1 cellular context compared by ENCODE assay signal in the genomic region with DNA sequence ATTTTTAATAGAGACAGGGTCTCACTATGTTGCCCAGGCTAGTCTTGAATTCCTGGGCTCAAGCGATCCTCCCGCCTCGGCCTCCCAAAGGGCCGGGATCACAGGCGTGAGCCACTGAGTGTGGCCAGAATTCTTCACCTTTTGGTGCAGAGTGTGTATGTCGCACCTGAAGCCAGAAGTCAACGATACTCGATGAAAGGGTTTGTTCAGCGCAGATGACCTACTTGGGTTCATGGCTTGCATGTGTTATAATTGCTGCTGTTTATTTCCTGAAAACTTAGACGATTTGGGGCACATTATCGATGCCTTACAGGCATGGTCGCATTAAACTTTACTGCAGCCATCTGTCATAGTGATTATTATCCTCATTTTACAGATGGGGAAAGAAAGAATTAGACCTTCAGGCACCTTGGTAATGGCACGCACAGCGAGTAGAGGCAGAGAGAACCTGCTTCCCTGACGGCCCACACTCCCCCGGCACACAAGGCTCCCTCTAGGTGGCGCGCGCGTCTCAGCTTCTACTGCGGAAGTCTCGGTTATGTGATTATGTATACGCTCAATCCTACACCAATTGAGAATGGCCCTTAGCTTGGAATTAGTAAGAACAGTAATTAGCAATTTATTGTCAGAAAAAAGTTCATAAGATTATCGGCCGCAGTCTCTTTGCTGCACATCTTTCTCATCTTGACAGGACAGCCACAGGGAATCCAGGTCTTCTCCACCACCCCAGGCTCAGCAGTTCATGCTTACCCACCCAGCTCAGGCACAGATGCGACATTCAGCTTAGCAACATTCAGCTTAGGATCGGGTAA.
TF ChIP-seq lines count a peak whose summit lies in the region.

No MANE protein-coding gene starts in this region.

TF ChIP-seq in HepG2, 621 proteins besides CTCF, POLR2A, EP300 and RAD21 (continued from another document and continues in another):
- peak; percentile 98 for TF ChIP-seq XRCC5 (optimal IDR thresholded peaks at IDR 0.05; ENCODE audit: low read length)
- peak; percentile 71 for TF ChIP-seq ZMYM4 (CRISPR knock-in tag; IDR thresholded peaks at IDR 0.05)
- TF ChIP-seq ZNF607 (CRISPR knock-in tag; IDR thresholded peaks at IDR 0.05; ENCODE audit: borderline replicate concordance) = 0 out of 2 replicates have a peak, but pooled peaks have one; percentile 45
- TF ChIP-seq CCAR2 (optimal IDR thresholded peaks at IDR 0.05; ENCODE audit: low read depth, low read length) = peak; percentile 74
- TF ChIP-seq ZNF124 (CRISPR knock-in tag; IDR thresholded peaks at IDR 0.05) = peak; percentile 42; the same call in 1 of the 2 replicates
- TF ChIP-seq, protein P1, sequence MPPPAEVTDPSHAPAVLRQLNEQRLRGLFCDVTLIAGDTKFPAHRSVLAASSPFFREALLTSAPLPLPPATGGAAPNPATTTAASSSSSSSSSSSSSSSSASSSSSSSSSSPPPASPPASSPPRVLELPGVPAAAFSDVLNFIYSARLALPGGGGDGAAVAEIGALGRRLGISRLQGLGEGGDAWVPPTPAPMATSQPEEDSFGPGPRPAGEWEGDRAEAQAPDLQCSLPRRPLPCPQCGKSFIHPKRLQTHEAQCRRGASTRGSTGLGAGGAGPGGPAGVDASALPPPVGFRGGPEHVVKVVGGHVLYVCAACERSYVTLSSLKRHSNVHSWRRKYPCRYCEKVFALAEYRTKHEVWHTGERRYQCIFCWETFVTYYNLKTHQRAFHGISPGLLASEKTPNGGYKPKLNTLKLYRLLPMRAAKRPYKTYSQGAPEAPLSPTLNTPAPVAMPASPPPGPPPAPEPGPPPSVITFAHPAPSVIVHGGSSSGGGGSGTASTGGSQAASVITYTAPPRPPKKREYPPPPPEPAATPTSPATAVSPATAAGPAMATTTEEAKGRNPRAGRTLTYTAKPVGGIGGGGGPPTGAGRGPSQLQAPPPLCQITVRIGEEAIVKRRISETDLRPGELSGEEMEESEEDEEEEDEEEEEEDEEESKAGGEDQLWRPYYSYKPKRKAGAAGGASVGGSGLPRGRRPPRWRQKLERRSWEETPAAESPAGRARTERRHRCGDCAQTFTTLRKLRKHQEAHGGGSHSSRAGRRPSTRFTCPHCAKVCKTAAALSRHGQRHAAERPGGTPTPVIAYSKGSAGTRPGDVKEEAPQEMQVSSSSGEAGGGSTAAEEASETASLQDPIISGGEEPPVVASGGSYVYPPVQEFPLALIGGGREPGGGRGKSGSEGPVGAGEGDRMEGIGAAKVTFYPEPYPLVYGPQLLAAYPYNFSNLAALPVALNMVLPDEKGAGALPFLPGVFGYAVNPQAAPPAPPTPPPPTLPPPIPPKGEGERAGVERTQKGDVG (CRISPR knock-in tag; IDR thresholded peaks at IDR 0.05; ENCODE audit: borderline replicate concordance) = 0 out of 2 replicates have a peak, but pooled peaks have one; percentile 40
- TF ChIP-seq ZNF713 (CRISPR knock-in tag; IDR thresholded peaks at IDR 0.05) = peak; percentile 57; the same call in 1 of the 2 replicates
- TF ChIP-seq, protein P2, sequence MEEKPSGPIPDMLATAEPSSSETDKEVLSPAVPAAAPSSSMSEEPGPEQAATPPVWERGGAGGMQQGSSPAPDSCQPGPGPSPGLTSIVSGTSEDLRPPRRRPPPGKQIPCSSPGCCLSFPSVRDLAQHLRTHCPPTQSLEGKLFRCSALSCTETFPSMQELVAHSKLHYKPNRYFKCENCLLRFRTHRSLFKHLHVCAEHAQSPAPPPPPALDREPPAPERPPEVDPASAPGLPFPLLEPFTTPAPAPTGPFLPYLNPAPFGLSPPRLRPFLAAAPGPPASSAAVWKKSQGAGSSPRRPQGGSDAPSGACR (CRISPR knock-in tag; IDR thresholded peaks at IDR 0.05) = peak; percentile 50; the same call in 1 of the 2 replicates
- TF ChIP-seq, protein P3, sequence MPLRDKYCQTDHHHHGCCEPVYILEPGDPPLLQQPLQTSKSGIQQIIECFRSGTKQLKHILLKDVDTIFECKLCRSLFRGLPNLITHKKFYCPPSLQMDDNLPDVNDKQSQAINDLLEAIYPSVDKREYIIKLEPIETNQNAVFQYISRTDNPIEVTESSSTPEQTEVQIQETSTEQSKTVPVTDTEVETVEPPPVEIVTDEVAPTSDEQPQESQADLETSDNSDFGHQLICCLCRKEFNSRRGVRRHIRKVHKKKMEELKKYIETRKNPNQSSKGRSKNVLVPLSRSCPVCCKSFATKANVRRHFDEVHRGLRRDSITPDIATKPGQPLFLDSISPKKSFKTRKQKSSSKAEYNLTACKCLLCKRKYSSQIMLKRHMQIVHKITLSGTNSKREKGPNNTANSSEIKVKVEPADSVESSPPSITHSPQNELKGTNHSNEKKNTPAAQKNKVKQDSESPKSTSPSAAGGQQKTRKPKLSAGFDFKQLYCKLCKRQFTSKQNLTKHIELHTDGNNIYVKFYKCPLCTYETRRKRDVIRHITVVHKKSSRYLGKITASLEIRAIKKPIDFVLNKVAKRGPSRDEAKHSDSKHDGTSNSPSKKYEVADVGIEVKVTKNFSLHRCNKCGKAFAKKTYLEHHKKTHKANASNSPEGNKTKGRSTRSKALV (CRISPR knock-in tag; IDR thresholded peaks at IDR 0.05) = peak; percentile 54; the same call in 1 of the 2 replicates
- TF ChIP-seq RXRB (CRISPR knock-in tag; IDR thresholded peaks at IDR 0.05; ENCODE audit: borderline replicate concordance) = peak; percentile 65
- TF ChIP-seq, protein P4, sequence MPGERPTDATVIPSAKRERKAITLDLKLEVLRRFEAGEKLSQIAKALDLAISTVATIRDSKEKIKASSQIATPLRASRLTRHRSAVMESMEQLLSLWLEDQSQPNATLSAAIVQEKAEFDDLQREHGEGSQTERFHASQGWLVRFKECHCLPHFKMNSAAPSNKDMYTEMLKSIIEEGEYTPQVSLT (CRISPR knock-in tag; IDR thresholded peaks at IDR 0.05; ENCODE audit: borderline replicate concordance, low read depth) = 0 out of 2 replicates have a peak, but pooled peaks have one; percentile 53
- no peak for TF ChIP-seq NR2F2 (IDR thresholded peaks at IDR 0.05; ENCODE audit: borderline replicate concordance, low read depth)
- TF ChIP-seq, protein P5, sequence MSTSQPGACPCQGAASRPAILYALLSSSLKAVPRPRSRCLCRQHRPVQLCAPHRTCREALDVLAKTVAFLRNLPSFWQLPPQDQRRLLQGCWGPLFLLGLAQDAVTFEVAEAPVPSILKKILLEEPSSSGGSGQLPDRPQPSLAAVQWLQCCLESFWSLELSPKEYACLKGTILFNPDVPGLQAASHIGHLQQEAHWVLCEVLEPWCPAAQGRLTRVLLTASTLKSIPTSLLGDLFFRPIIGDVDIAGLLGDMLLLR (CRISPR knock-in tag; IDR thresholded peaks at IDR 0.05) = 0 out of 2 replicates have a peak, but pooled peaks have one; percentile 50
- TF ChIP-seq MIXL1 (CRISPR knock-in tag; IDR thresholded peaks at IDR 0.05) = peak; percentile 67
- TF ChIP-seq SMAD9 (CRISPR knock-in tag; IDR thresholded peaks at IDR 0.05) = 0 out of 2 replicates have a peak, but pooled peaks have one; percentile 47
- no peak for TF ChIP-seq NR2F6 (IDR thresholded peaks at IDR 0.05)
- TF ChIP-seq NR2F6 (CRISPR knock-in tag; IDR thresholded peaks at IDR 0.05) = 0 out of 2 replicates have a peak, but pooled peaks have one; percentile 30
- TF ChIP-seq SRF (IDR thresholded peaks at IDR 0.05; ENCODE audit: low read depth, low read length) = 0 out of 2 replicates have a peak, but pooled peaks have one; percentile 4
- TF ChIP-seq SNAPC2 (CRISPR knock-in tag; IDR thresholded peaks at IDR 0.05) = 0 out of 2 replicates have a peak, but pooled peaks have one; percentile 58
- TF ChIP-seq DNMT3B (CRISPR knock-in tag; conservative IDR thresholded peaks at IDR 0.05) = peak; percentile 61; the same call in 1 of the 2 replicates
- 0 out of 2 replicates have a peak, but pooled peaks have one; percentile 53 for TF ChIP-seq ZNF670 (CRISPR knock-in tag; IDR thresholded peaks at IDR 0.05; ENCODE audit: borderline replicate concordance)
- TF ChIP-seq RBFOX2 (IDR thresholded peaks at IDR 0.05; ENCODE audit: low read depth, low read length) = no peak
- TF ChIP-seq MIER2 (CRISPR knock-in tag; IDR thresholded peaks at IDR 0.05) = 0 out of 2 replicates have a peak, but pooled peaks have one; percentile 34
- no peak for TF ChIP-seq ZNF260 (CRISPR knock-in tag; IDR thresholded peaks at IDR 0.05; ENCODE audit: borderline replicate concordance, low read depth)
- TF ChIP-seq KAT7 (CRISPR knock-in tag; IDR thresholded peaks at IDR 0.05; ENCODE audit: borderline replicate concordance) = 0 out of 2 replicates have a peak, but pooled peaks have one; percentile 27
- TF ChIP-seq GPN1 (CRISPR knock-in tag; IDR thresholded peaks at IDR 0.05; ENCODE audit: borderline replicate concordance) = no peak
- TF ChIP-seq, protein P6, sequence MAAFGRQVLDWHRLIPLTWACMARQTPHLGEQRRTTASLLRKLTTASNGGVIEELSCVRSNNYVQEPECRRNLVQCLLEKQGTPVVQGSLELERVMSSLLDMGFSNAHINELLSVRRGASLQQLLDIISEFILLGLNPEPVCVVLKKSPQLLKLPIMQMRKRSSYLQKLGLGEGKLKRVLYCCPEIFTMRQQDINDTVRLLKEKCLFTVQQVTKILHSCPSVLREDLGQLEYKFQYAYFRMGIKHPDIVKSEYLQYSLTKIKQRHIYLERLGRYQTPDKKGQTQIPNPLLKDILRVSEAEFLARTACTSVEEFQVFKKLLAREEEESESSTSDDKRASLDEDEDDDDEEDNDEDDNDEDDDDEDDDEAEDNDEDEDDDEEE (CRISPR knock-in tag; IDR thresholded peaks at IDR 0.05) = 0 out of 2 replicates have a peak, but pooled peaks have one; percentile 36
- no peak for TF ChIP-seq KLF13 (CRISPR knock-in tag; IDR thresholded peaks at IDR 0.05)
- no peak for TF ChIP-seq SOX6 (IDR thresholded peaks at IDR 0.05)
- peak; percentile 25; the same call in 1 of the 2 replicates for TF ChIP-seq SOX6 (CRISPR knock-in tag; IDR thresholded peaks at IDR 0.05)
- peak; percentile 79 for TF ChIP-seq IRF2 (CRISPR knock-in tag; IDR thresholded peaks at IDR 0.05)
- TF ChIP-seq HOXA3 (CRISPR knock-in tag; IDR thresholded peaks at IDR 0.05) = peak; percentile 66; the same call in 1 of the 2 replicates
- TF ChIP-seq ZNF782 (CRISPR knock-in tag; IDR thresholded peaks at IDR 0.05; ENCODE audit: borderline replicate concordance) = no peak
- peak; percentile 95 for TF ChIP-seq STAG1 (CRISPR knock-in tag; IDR thresholded peaks at IDR 0.05)
- TF ChIP-seq SMAD3 (CRISPR knock-in tag; IDR thresholded peaks at IDR 0.05) = peak; percentile 77; the same call in 1 of the 2 replicates
- TF ChIP-seq ASH2L (IDR thresholded peaks at IDR 0.05; ENCODE audit: insufficient read length, low read depth, low read length) = peak; percentile 47
- TF ChIP-seq ZSCAN21 (CRISPR knock-in tag; IDR thresholded peaks at IDR 0.05; ENCODE audit: borderline replicate concordance) = 0 out of 2 replicates have a peak, but pooled peaks have one; percentile 30
- TF ChIP-seq, protein P7, sequence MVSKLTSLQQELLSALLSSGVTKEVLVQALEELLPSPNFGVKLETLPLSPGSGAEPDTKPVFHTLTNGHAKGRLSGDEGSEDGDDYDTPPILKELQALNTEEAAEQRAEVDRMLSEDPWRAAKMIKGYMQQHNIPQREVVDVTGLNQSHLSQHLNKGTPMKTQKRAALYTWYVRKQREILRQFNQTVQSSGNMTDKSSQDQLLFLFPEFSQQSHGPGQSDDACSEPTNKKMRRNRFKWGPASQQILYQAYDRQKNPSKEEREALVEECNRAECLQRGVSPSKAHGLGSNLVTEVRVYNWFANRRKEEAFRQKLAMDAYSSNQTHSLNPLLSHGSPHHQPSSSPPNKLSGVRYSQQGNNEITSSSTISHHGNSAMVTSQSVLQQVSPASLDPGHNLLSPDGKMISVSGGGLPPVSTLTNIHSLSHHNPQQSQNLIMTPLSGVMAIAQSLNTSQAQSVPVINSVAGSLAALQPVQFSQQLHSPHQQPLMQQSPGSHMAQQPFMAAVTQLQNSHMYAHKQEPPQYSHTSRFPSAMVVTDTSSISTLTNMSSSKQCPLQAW (CRISPR knock-in tag; IDR thresholded peaks at IDR 0.05) = peak; percentile 81; the same call in 1 of the 2 replicates
- TF ChIP-seq TEAD3 (CRISPR knock-in tag; optimal IDR thresholded peaks at IDR 0.05; ENCODE audit: borderline replicate concordance) = peak; percentile 79
- no peak for TF ChIP-seq SSRP1 (CRISPR knock-in tag; IDR thresholded peaks at IDR 0.05)
- TF ChIP-seq MIER3 (CRISPR knock-in tag; IDR thresholded peaks at IDR 0.05; ENCODE audit: borderline replicate concordance) = peak; percentile 81; the same call in 1 of the 2 replicates
- 0 out of 2 replicates have a peak, but pooled peaks have one; percentile 36 for TF ChIP-seq FOXK1 (CRISPR knock-in tag; IDR thresholded peaks at IDR 0.05; ENCODE audit: borderline replicate concordance, low read depth)
- TF ChIP-seq, protein P8, sequence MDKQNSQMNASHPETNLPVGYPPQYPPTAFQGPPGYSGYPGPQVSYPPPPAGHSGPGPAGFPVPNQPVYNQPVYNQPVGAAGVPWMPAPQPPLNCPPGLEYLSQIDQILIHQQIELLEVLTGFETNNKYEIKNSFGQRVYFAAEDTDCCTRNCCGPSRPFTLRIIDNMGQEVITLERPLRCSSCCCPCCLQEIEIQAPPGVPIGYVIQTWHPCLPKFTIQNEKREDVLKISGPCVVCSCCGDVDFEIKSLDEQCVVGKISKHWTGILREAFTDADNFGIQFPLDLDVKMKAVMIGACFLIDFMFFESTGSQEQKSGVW (CRISPR knock-in tag; IDR thresholded peaks at IDR 0.05; ENCODE audit: borderline replicate concordance) = no peak
- TF ChIP-seq NR2C2 (CRISPR knock-in tag; IDR thresholded peaks at IDR 0.05; ENCODE audit: borderline replicate concordance) = no peak
- TF ChIP-seq ZFP36L2 (CRISPR knock-in tag; IDR thresholded peaks at IDR 0.05) = no peak; the same call in 1 of the 2 replicates
- TF ChIP-seq MED8 (CRISPR knock-in tag; IDR thresholded peaks at IDR 0.05; ENCODE audit: insufficient replicate concordance) = no peak
- TF ChIP-seq CCDC6 (CRISPR knock-in tag; IDR thresholded peaks at IDR 0.05) = no peak
- no peak for TF ChIP-seq RELA (CRISPR knock-in tag; IDR thresholded peaks at IDR 0.05)
- peak; percentile 71 for TF ChIP-seq GATAD1 (CRISPR knock-in tag; IDR thresholded peaks at IDR 0.05)
- TF ChIP-seq, protein P9, sequence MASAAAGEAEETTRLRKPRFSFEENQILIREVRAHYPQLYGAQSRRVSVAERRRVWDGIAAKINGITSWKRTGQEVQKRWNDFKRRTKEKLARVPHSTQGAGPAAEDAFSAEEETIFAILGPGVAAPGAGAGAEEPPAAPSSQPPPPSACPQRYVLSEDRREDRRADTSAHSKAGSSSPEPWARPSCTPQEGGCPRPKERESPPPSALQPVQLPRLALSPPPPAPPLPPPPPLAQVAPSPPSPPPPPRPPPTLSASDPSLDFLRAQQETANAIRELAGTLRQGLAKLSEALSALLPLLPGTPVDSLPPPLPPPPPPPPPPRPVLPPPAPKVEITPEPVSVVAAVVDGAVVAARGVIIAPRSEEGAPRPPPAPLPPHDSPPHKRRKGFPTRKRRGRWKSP (CRISPR knock-in tag; IDR thresholded peaks at IDR 0.05) = 0 out of 2 replicates have a peak, but pooled peaks have one; percentile 53
- no peak for TF ChIP-seq KLF15 (CRISPR knock-in tag; IDR thresholded peaks at IDR 0.05; ENCODE audit: borderline replicate concordance)
